ENCODE assay signal across 1 cellular context in genomic region chr9:86354048-86354881, GRCh38.
TF ChIP-seq lines count a peak whose summit lies in the region.

TSS of gene TUT7 (minus strand) at chr9:86354410. CDS start at chr9:86353199, 1,211 bp downstream.

TF ChIP-seq in HepG2, 621 proteins besides CTCF, POLR2A, EP300 and RAD21 (continued from another document and continues in another):
- TF ChIP-seq IKZF5 (CRISPR knock-in tag; IDR thresholded peaks at IDR 0.05) (peak; percentile 84), MZF1 (CRISPR knock-in tag; IDR thresholded peaks at IDR 0.05; ENCODE audit: borderline replicate concordance) (no peak), ZNF563 (CRISPR knock-in tag; IDR thresholded peaks at IDR 0.05) (peak; percentile 97), HINFP (CRISPR knock-in tag; IDR thresholded peaks at IDR 0.05; ENCODE audit: low read depth) (no peak), KLF11 (CRISPR knock-in tag; IDR thresholded peaks at IDR 0.05) (no peak), ZNF639 (CRISPR knock-in tag; conservative IDR thresholded peaks at IDR 0.05) (no peak; the same call in 1 of the 2 replicates), ZNF75D (CRISPR knock-in tag; IDR thresholded peaks at IDR 0.05; ENCODE audit: borderline replicate concordance) (no peak), ZBTB2 (CRISPR knock-in tag; IDR thresholded peaks at IDR 0.05; ENCODE audit: low read depth) (peak; percentile 70; the same call in 1 of the 2 replicates), ZBTB21 (CRISPR knock-in tag; IDR thresholded peaks at IDR 0.05) (no peak), ZNF776 (CRISPR knock-in tag; IDR thresholded peaks at IDR 0.05) (peak; percentile 96), MAF1 (CRISPR knock-in tag; IDR thresholded peaks at IDR 0.05; ENCODE audit: borderline replicate concordance) (no peak; the same call in 1 of the 2 replicates), TIGD3 (CRISPR knock-in tag; IDR thresholded peaks at IDR 0.05; ENCODE audit: borderline replicate concordance) (peak; percentile 2; the same call in 1 of the 2 replicates), ZNF740 (CRISPR knock-in tag; IDR thresholded peaks at IDR 0.05) (no peak), ZNF782 (CRISPR knock-in tag; IDR thresholded peaks at IDR 0.05; ENCODE audit: borderline replicate concordance) (0 out of 2 replicates have a peak, but pooled peaks have one; percentile 37), ZNF609 (CRISPR knock-in tag; IDR thresholded peaks at IDR 0.05; ENCODE audit: borderline replicate concordance) (no peak; the same call in 1 of the 2 replicates), ZNF180 (CRISPR knock-in tag; IDR thresholded peaks at IDR 0.05; ENCODE audit: borderline replicate concordance, low read depth) (no peak), ZNF382 (CRISPR knock-in tag; IDR thresholded peaks at IDR 0.05; ENCODE audit: borderline replicate concordance) (no peak), SMC3 (IDR thresholded peaks at IDR 0.05; ENCODE audit: low read length) (no peak), KDM5B (CRISPR knock-in tag; IDR thresholded peaks at IDR 0.05; ENCODE audit: borderline replicate concordance) (peak; percentile 93), BCLAF1 (IDR thresholded peaks at IDR 0.05) (no peak), E2F5 (CRISPR knock-in tag; conservative IDR thresholded peaks at IDR 0.05) (0 out of 2 replicates have a peak, but pooled peaks have one; percentile 19), SMAD3 (CRISPR knock-in tag; IDR thresholded peaks at IDR 0.05) (peak; percentile 88), ZNF235 (CRISPR knock-in tag; IDR thresholded peaks at IDR 0.05; ENCODE audit: borderline replicate concordance) (peak; percentile 81; the same call in 1 of the 2 replicates), SUZ12 (IDR thresholded peaks at IDR 0.05; ENCODE audit: low read depth, low read length) (no peak), ZNF607 (CRISPR knock-in tag; IDR thresholded peaks at IDR 0.05; ENCODE audit: borderline replicate concordance) (peak; percentile 83; the same call in 1 of the 2 replicates), ZSCAN12 (CRISPR knock-in tag; IDR thresholded peaks at IDR 0.05) (no peak), ZNF577 (CRISPR knock-in tag; IDR thresholded peaks at IDR 0.05; ENCODE audit: borderline replicate concordance, low read depth) (no peak), ZNF205 (CRISPR knock-in tag; IDR thresholded peaks at IDR 0.05) (peak; percentile 43; the same call in 1 of the 2 replicates), ZBTB14 (CRISPR knock-in tag; IDR thresholded peaks at IDR 0.05) (no peak), ZNF33A (CRISPR knock-in tag; IDR thresholded peaks at IDR 0.05; ENCODE audit: borderline replicate concordance) (no peak), ZNF850 (CRISPR knock-in tag; conservative IDR thresholded peaks at IDR 0.05) (0 out of 2 replicates have a peak, but pooled peaks have one; percentile 71), ZNF800 (CRISPR knock-in tag; IDR thresholded peaks at IDR 0.05) (peak; percentile 90), ZNF317 (CRISPR knock-in tag; IDR thresholded peaks at IDR 0.05) (no peak; the same call in none of the 2 replicates), E2F1 (CRISPR knock-in tag; IDR thresholded peaks at IDR 0.05) (peak; percentile 77; the same call in 1 of the 2 replicates), U2AF1 (optimal IDR thresholded peaks at IDR 0.05; ENCODE audit: low read depth, low read length) (no peak), FOXA1 (IDR thresholded peaks at IDR 0.05) (no peak), FOXA1 (CRISPR knock-in tag; IDR thresholded peaks at IDR 0.05) (0 out of 2 replicates have a peak, but pooled peaks have one; percentile 8), MBD4 (IDR thresholded peaks at IDR 0.05; ENCODE audit: borderline replicate concordance, low read length) (no peak)
